ENCODE assay signal across 14 cellular contexts in genomic region chr12:625998-626397, GRCh38. TPM values are rescaled to one million over a fixed set of nuclear protein-coding genes. Genes with fewer than 3 reads are reported as not detected.
DNase-seq lines count a peak whose midpoint lies in the region; ATAC-seq and TF ChIP-seq lines count a peak whose summit lies in the region.
"Had no signal": no experiment of that assay in that cellular context is flagged by ENCODE, and none has a peak within 500 bp of the region (broad histone marks: within the 10 kb centered on the region; RNA-seq: fewer than 3 reads in every experiment).

No MANE protein-coding gene starts in this region.

- H3K9me3 ChIP-seq in heart right ventricle (no peaks in the 10 kb centered on the region), right cardiac atrium (ENCODE audit: control insufficient read depth, low read length) (no peaks in the 10 kb centered on the region), suprapubic skin (no peaks in the 10 kb centered on the region)

- intact Hi-C loops in heart right ventricle (cut with DNase I) (no loop called here), right cardiac atrium (cut with DNase I) (no loop called here)

- DNase-seq in activated effector memory CD4-positive, alpha-beta T cell treated with anti-CD3 and anti-CD28 coated beads, Interleukin-2, amount 50 U/mL, for 16 hours: peak; percentile 21
- no peak for DNase-seq in activated effector memory CD4-positive, alpha-beta T cell treated with Interleukin-2 at 50 U/mL for 16 hours
- DNase-seq in heart right ventricle: no peak
- DNase-seq in right cardiac atrium: no peak
- DNase-seq in suprapubic skin (ENCODE audit: low spot score in 2 of 2): no peak
- no peak for DNase-seq in erythroblast (lab: John Stamatoyannopoulos, UW)
- DNase-seq: CD8-positive, alpha-beta memory T cell; DMS53; GM23248 had no signal

- peaks cover 16 to 85% (median 64%) of the 10 kb centered on the region in 9 donors for H3K4me1 ChIP-seq in heart right ventricle
- peaks cover 22% of the 10 kb centered on the region for H3K4me1 ChIP-seq in right cardiac atrium (ENCODE audit: control insufficient read depth, insufficient read depth, low read length)
- peaks cover 36% of the 10 kb centered on the region for H3K4me1 ChIP-seq in suprapubic skin

- no peak for TF ChIP-seq EP300 in suprapubic skin (IDR thresholded peaks at IDR 0.05)

- H3K27me3 ChIP-seq in heart right ventricle (no peaks in the 10 kb centered on the region), right cardiac atrium (ENCODE audit: control insufficient read depth, insufficient read depth) (no peaks in the 10 kb centered on the region), suprapubic skin (no peaks in the 10 kb centered on the region)

- H3K4me3 ChIP-seq in heart right ventricle: no peak overlapping the region
- H3K4me3 ChIP-seq in right cardiac atrium (ENCODE audit: low read length): no peak overlapping the region
- H3K4me3 ChIP-seq in suprapubic skin: no peak overlapping the region
- H3K4me3 ChIP-seq: GM23248 had no signal

- no peak for TF ChIP-seq POLR2A in suprapubic skin (IDR thresholded peaks at IDR 0.05)
- no peak for TF ChIP-seq POLR2A in erythroblast (IDR thresholded peaks at IDR 0.05; ENCODE audit: low read length)

- ATAC-seq in heart right ventricle (peak in 3 of 8 donors; percentile 20 to 54 (median 34)), right cardiac atrium (peak in 1 of 2 donors; percentile 12), GM18858 (IDR thresholded peaks at IDR 0.05; ENCODE audit: unreplicated experiment) (no peak), GM18861 (IDR thresholded peaks at IDR 0.05; ENCODE audit: unreplicated experiment) (no peak)
- ATAC-seq: HCT116 had no signal

- no peak for TF ChIP-seq CTCF in heart right ventricle (IDR thresholded peaks at IDR 0.05)
- no peak for TF ChIP-seq CTCF in suprapubic skin (IDR thresholded peaks at IDR 0.05)

- no peaks in the 10 kb centered on the region for H3K36me3 ChIP-seq in heart right ventricle
- no peaks in the 10 kb centered on the region for H3K36me3 ChIP-seq in suprapubic skin

- H3K27ac ChIP-seq in heart right ventricle (peak overlapping the region in 9 of 10 donors; percentile 7 to 95 (median 49)), right cardiac atrium (ENCODE audit: low read length) (peak overlapping the region; percentile 54), suprapubic skin (peak overlapping the region; percentile 11)
- H3K27ac ChIP-seq: 22Rv1, GM23248 had no signal

- WGBS in heart right ventricle, 2 donors: 76 to 83% methylated on average over 3 of the region's 3 CpGs
- WGBS in right cardiac atrium: 86% methylated on average over 3 of the region's 3 CpGs
- 95% methylated on average over 3 of the region's 3 CpGs for WGBS in suprapubic skin

RNA-seq across cellular contexts. Expression of gene NINJ2, which starts 37.2 kb away (rescaled TPM):
- total RNA-seq in heart right ventricle (10 to 100 TPM in 3 of 10 donors, 1 to 10 TPM in 7; 1.9 to 18.7 (median 8.3) TPM), right cardiac atrium (1 to 10 TPM; 3.6 to 7.4 (median 5.5) TPM), suprapubic skin (10 to 100 TPM in 2 of 4 donors, 1 to 10 TPM in 2; 7.6 to 20.9 (median 12.6) TPM)
- polyA plus RNA-seq in heart right ventricle (10 to 100 TPM in 1 of 2 donors, 1 to 10 TPM in 1; 4.6 to 25.7 TPM), right cardiac atrium (5.9 TPM)
- total RNA-seq: A673 had no signal
